ENCODE assay signal across 9 cellular contexts in genomic region chr11:63919267-63920125, GRCh38. TPM values are rescaled to one million over a fixed set of nuclear protein-coding genes. Genes with fewer than 3 reads are reported as not detected.
DNase-seq lines count a peak whose midpoint lies in the region; ATAC-seq, FAIRE-seq and TF ChIP-seq lines count a peak whose summit lies in the region.
"Had no signal": no experiment of that assay in that cellular context is flagged by ENCODE, and none has a peak within 500 bp of the region (broad histone marks: within the 10 kb centered on the region; RNA-seq: fewer than 3 reads in every experiment).

No MANE protein-coding gene starts in this region.

- WGBS in HUES64: 6% methylated on average over 41 of the region's 41 CpGs
- WGBS in K562 (ENCODE audit: insufficient coverage, low coverage, missing lambda C conversion rate): 55% methylated on average over 31 of the region's 41 CpGs
- WGBS in tibial nerve, 2 donors: 12 to 25% methylated on average over 21 to 29 of the region's 41 CpGs

- H3K9me3 ChIP-seq in HUES64 (ENCODE audit: insufficient read depth, low read depth, low read length): no peaks in the 10 kb centered on the region
- H3K9me3 ChIP-seq in K562 (replicated peaks; ENCODE audit: control insufficient read depth, insufficient read depth, low read depth, low read length): no peaks in the 10 kb centered on the region
- no peaks in the 10 kb centered on the region for H3K9me3 ChIP-seq in tibial nerve

- CTCF ChIA-PET in K562 (lab: Yijun Ruan, JAX; ENCODE audit: low intra/inter-chr PET ratio): no interaction called here

- no peaks in the 10 kb centered on the region for H3K79me2 ChIP-seq in K562 (ENCODE audit: control insufficient read depth, insufficient read depth, low read length)

- H3K27ac Mint-ChIP-seq in activated T-cell treated with anti-CD3 and anti-CD28 coated beads, Interleukin-2, amount 50 U/mL, for 24 hours: no peak overlapping the region

- in situ Hi-C loops in K562 (cut with MboI): no loop called here

- H3K27me3 ChIP-seq in HUES64 (ENCODE audit: insufficient read depth, low read length) (no peaks in the 10 kb centered on the region), K562 (ENCODE audit: control insufficient read depth in 2 of 2, insufficient read depth in 2 of 2, low read length in 2 of 2) (no peaks in the 10 kb centered on the region), tibial nerve (no peaks in the 10 kb centered on the region)

- peak overlapping the region; percentile 89 for H2AFZ ChIP-seq in K562 (ENCODE audit: low read depth, low read length)

- TF ChIP-seq RAD21 in K562 (CRISPR knock-in tag; conservative IDR thresholded peaks at IDR 0.05 in 1 of 2, IDR thresholded peaks at IDR 0.05 in 1 of 2): no peak

- no peak overlapping the region for H3K4me3 Mint-ChIP-seq in activated T-cell treated with anti-CD3 and anti-CD28 coated beads, Interleukin-2, amount 50 U/mL, for 24 hours

- H3K36me3 ChIP-seq in HUES64 (ENCODE audit: insufficient read depth, low read length) (peaks cover 6% of the 10 kb centered on the region), K562 (ENCODE audit: control insufficient read depth, insufficient read depth, low read length) (no peaks in the 10 kb centered on the region), tibial nerve (no peaks in the 10 kb centered on the region)

- ATAC-seq in K562 (peak; percentile 50), GM21381 (IDR thresholded peaks at IDR 0.05; ENCODE audit: unreplicated experiment) (no peak)

- peak overlapping the region; percentile 70 for H3K4me3 ChIP-seq in HUES64 (ENCODE audit: low read length)
- no peak overlapping the region for H3K4me3 ChIP-seq in K562
- peak overlapping the region; percentile 1 to 48 (median 26) for H3K4me3 ChIP-seq in tibial nerve

- H3K4me2 ChIP-seq in K562 (ENCODE audit: insufficient read depth, low read length): 0 out of 2 replicates have a peak overlapping the region, but pooled peaks have one; percentile 83

- no peaks in the 10 kb centered on the region for H3K9me1 ChIP-seq in K562 (ENCODE audit: control insufficient read depth, insufficient read depth, low read length)

- FAIRE-seq in K562 (lab: Jason Lieb, UNC): no peak
- FAIRE-seq: colon had no signal

- H3K4me1 Mint-ChIP-seq in activated T-cell treated with anti-CD3 and anti-CD28 coated beads, Interleukin-2, amount 50 U/mL, for 24 hours (ENCODE audit: low read depth): peaks cover 16% of the 10 kb centered on the region

- no peaks in the 10 kb centered on the region for H3K36me3 Mint-ChIP-seq in activated T-cell treated with anti-CD3 and anti-CD28 coated beads, Interleukin-2, amount 50 U/mL, for 24 hours (ENCODE audit: low read depth)

- intact Hi-C loops in K562 (cut with micrococcal nuclease): loop anchor here (5.0 kb wide), 1 partner anchor 152 kb away; the partner anchor contains the start of gene ZFTA

- no peak for TF ChIP-seq POLR2A in K562 (conservative IDR thresholded peaks at IDR 0.05)
- TF ChIP-seq POLR2A in tibial nerve (IDR thresholded peaks at IDR 0.05): no peak

- H3K9me3 Mint-ChIP-seq in activated T-cell treated with anti-CD3 and anti-CD28 coated beads, Interleukin-2, amount 50 U/mL, for 24 hours: no peaks in the 10 kb centered on the region

- TF ChIP-seq EP300 in K562 (IDR thresholded peaks at IDR 0.05; ENCODE audit: low read length) (peak; percentile 4; the same call in 1 of the 2 replicates), tibial nerve (IDR thresholded peaks at IDR 0.05) (no peak)

- no peak for TF ChIP-seq CTCF in K562 (IDR thresholded peaks at IDR 0.05 in 2 of 3, conservative IDR thresholded peaks at IDR 0.05 in 1 of 3; ENCODE audit: insufficient read depth in 2 of 3, low read depth in 1 of 3, low read length in 3 of 3)
- no peak for TF ChIP-seq CTCF in tibial nerve (IDR thresholded peaks at IDR 0.05)

- POLR2A ChIA-PET in K562 (lab: Yijun Ruan, JAX): interaction anchor here (0.8 kb wide), 1 partner anchor 10 kb away, joined by 4 read pairs; no protein-coding TSS in a partner anchor

- peak overlapping the region; percentile 89 for H3K9ac ChIP-seq in HUES64 (ENCODE audit: low read depth, low read length)
- H3K9ac ChIP-seq in K562 (ENCODE audit: insufficient read depth in 1 of 2, low read depth in 2 of 2, low read length in 2 of 2): peak overlapping the region; percentile 44 to 95

- no peaks in the 10 kb centered on the region for H4K20me1 ChIP-seq in K562 (replicated peaks; ENCODE audit: control insufficient read depth, insufficient read depth, low read length)

- peak overlapping the region; percentile 100 for H3K27ac ChIP-seq in HUES64 (ENCODE audit: low read depth, low read length)
- peak overlapping the region; percentile 76; the same call in 1 of the 3 replicates for H3K27ac ChIP-seq in K562 (ENCODE audit: extremely low read depth, low read depth, low read length)
- H3K27ac ChIP-seq in tibial nerve: peak overlapping the region in 3 of 4 donors; percentile 52 to 80 (median 75)

- H3K27me3 Mint-ChIP-seq in activated T-cell treated with anti-CD3 and anti-CD28 coated beads, Interleukin-2, amount 50 U/mL, for 24 hours: peaks cover 3% of the 10 kb centered on the region

- BruUV-seq in K562 (replicated peaks; lab: Mats Ljungman, UMichigan): no TSS peak

- DNase-seq in K562 (ENCODE audit: extremely low read depth in 1 of 4, low spot score in 3 of 4): peak; percentile 61 to 79 (median 70)
- DNase-seq in left kidney (ENCODE audit: low read depth, low spot score): peak; percentile 87
- DNase-seq in tibial nerve (ENCODE audit: low spot score in 2 of 2): no peak
- no peak for DNase-seq in activated T-cell treated with anti-CD3 and anti-CD28 coated beads, Interleukin-2, amount 50 U/mL, for 24 hours
- no peak for DNase-seq in activated naive CD4-positive, alpha-beta T cell treated with Interleukin-2 at 50 U/mL for 16 hours
- no peak for DNase-seq in T-helper 9 cell

- H3K4me1 ChIP-seq in HUES64 (ENCODE audit: insufficient read depth, low read length): peaks cover 14% of the 10 kb centered on the region; the same call in 1 of the 2 replicates
- H3K4me1 ChIP-seq in K562 (replicated peaks in 1 of 2; ENCODE audit: control insufficient read depth in 2 of 2, insufficient read depth in 2 of 2, low read length in 2 of 2): peaks cover 46 to 74% of the 10 kb centered on the region in 2 experiments
- H3K4me1 ChIP-seq in tibial nerve: peaks cover 0 to 56% (median 42%) of the 10 kb centered on the region in 4 donors

RNA-seq across cellular contexts. Expression of gene RCOR2, which starts 2.5 kb away (rescaled TPM):
- polyA plus RNA-seq in HUES64 (2013, experiment 1 of 2): 55.5 TPM
- polyA plus RNA-seq in HUES64 (2013, experiment 2 of 2): 56.6 TPM
- 3.6 and 8.3 TPM in 2 replicates for total RNA-seq in K562 (2011; cell fraction: chromatin; rRNA removed; ENCODE audit: low replicate concordance)
- 7.8 and 8.3 TPM in 2 replicates for total RNA-seq in K562 (2011; cell fraction: nucleolus; rRNA removed)
- 2.8 and 3.3 TPM in 2 replicates for total RNA-seq in K562 (2011; cell fraction: nucleoplasm; rRNA removed)
- 3.6 and 3.7 TPM in 2 replicates for total RNA-seq in K562 (2014; rRNA removed)
- total RNA-seq in K562 (2014; rRNA removed; fragmentation: Illumina TruSeq; extraction: Trizol): 0.83 and 1.4 TPM in 2 replicates
- 2.2 and 2.4 TPM in 2 replicates for total RNA-seq in K562 (2015; rRNA removed; fragmentation: Illumina TruSeq; extraction: Trizol)
- 5.3 and 6.5 TPM in 2 replicates for total RNA-seq in K562 (2021)
- polyA plus RNA-seq in K562 (2011; rRNA removed): 2.0 and 4.0 TPM in 2 replicates
- 1.9 and 2.8 TPM in 2 replicates for polyA plus RNA-seq in K562 (2011; cell fraction: cytosol; rRNA removed)
- 8.3 and 8.7 TPM in 2 replicates for polyA plus RNA-seq in K562 (2011; cell fraction: nucleus; rRNA removed)
- polyA plus RNA-seq in K562 (2012): 2.8 and 3.3 TPM in 2 replicates
- 2.6 and 3.4 TPM in 2 replicates for polyA plus RNA-seq in K562 (2014; fragmentation: Illumina TruSeq; extraction: Trizol)
- under 1 TPM in 1 of 2 experiments, not detected in 1; 0.04 TPM for polyA plus RNA-seq in K562 (2014; fragmentation: Nextera tagmentation; extraction: Ambion mirVana)
- polyA plus RNA-seq in K562 (2014; rRNA removed): 2.8 and 4.2 TPM in 2 replicates
- polyA minus RNA-seq in K562 (2011; rRNA and poly(A)+ RNA removed): 1.6 and 2.9 TPM in 2 replicates
- 2.0 and 4.6 TPM in 2 replicates for polyA minus RNA-seq in K562 (2011; cell fraction: cytosol; rRNA and poly(A)+ RNA removed)
- polyA minus RNA-seq in K562 (2011; cell fraction: nucleus; rRNA and poly(A)+ RNA removed): 1.9 and 2.6 TPM in 2 replicates
- 1 to 10 TPM in 1 of 4 donors, under 1 TPM in 1, not detected in 2; 0.22 to 1.6 TPM for total RNA-seq in tibial nerve

RNA-seq across cellular contexts. Expression of gene NAA40, which starts 19.3 kb away (rescaled TPM):
- 28.0 TPM for polyA plus RNA-seq in HUES64 (2013, experiment 1 of 2)
- polyA plus RNA-seq in HUES64 (2013, experiment 2 of 2): 22.5 TPM
- 108 and 212 TPM in 2 replicates for total RNA-seq in K562 (2011; cell fraction: chromatin; rRNA removed; ENCODE audit: low replicate concordance)
- total RNA-seq in K562 (2011; cell fraction: nucleolus; rRNA removed): 99.7 and 104 TPM in 2 replicates
- total RNA-seq in K562 (2011; cell fraction: nucleoplasm; rRNA removed): 94.1 and 96.0 TPM in 2 replicates
- total RNA-seq in K562 (2014; rRNA removed) (14.7 and 20.1 TPM in 2 replicates), K562 (2014; rRNA removed; fragmentation: Illumina TruSeq; extraction: Trizol) (21.2 and 23.1 TPM in 2 replicates), K562 (2015; rRNA removed; fragmentation: Illumina TruSeq; extraction: Trizol) (26.6 and 27.4 TPM in 2 replicates), K562 (2021) (33.5 and 35.8 TPM in 2 replicates), tibial nerve (10 to 100 TPM in 1 of 4 donors, 1 to 10 TPM in 3; 4.9 to 13.5 (median 5.6) TPM)
- polyA plus RNA-seq in K562 (2011; rRNA removed) (23.1 and 26.0 TPM in 2 replicates), K562 (2014; fragmentation: Illumina TruSeq; extraction: Trizol) (38.7 and 39.0 TPM in 2 replicates), K562 (2014; fragmentation: Nextera tagmentation; extraction: Ambion mirVana) (10 to 100 TPM in 1 of 2 experiments, 1 to 10 TPM in 1; 6.2 to 11.0 TPM), K562 (2014; rRNA removed) (35.1 and 35.5 TPM in 2 replicates)
- polyA plus RNA-seq in K562 (2011; cell fraction: cytosol; rRNA removed): 19.7 and 21.3 TPM in 2 replicates
- 54.7 and 72.6 TPM in 2 replicates for polyA plus RNA-seq in K562 (2011; cell fraction: nucleus; rRNA removed)
- 21.4 and 22.6 TPM in 2 replicates for polyA plus RNA-seq in K562 (2012)
- polyA minus RNA-seq in K562 (2011; rRNA and poly(A)+ RNA removed): 15.7 and 16.2 TPM in 2 replicates
- 7.6 and 10.0 TPM in 2 replicates for polyA minus RNA-seq in K562 (2011; cell fraction: cytosol; rRNA and poly(A)+ RNA removed)
- 16.0 and 23.3 TPM in 2 replicates for polyA minus RNA-seq in K562 (2011; cell fraction: nucleus; rRNA and poly(A)+ RNA removed)

RNA-seq across cellular contexts. Expression of gene COX8A, which starts 54.9 kb away (rescaled TPM):
- polyA plus RNA-seq in HUES64 (2013, experiment 1 of 2): 427 TPM
- 435 TPM for polyA plus RNA-seq in HUES64 (2013, experiment 2 of 2)
- 9.7 and 38.4 TPM in 2 replicates for total RNA-seq in K562 (2011; cell fraction: chromatin; rRNA removed; ENCODE audit: low replicate concordance)
- total RNA-seq in K562 (2011; cell fraction: nucleolus; rRNA removed): 114 and 127 TPM in 2 replicates
- 87.0 and 112 TPM in 2 replicates for total RNA-seq in K562 (2011; cell fraction: nucleoplasm; rRNA removed)
- 924 and 1,130 TPM in 2 replicates for total RNA-seq in K562 (2014; rRNA removed)
- total RNA-seq in K562 (2014; rRNA removed; fragmentation: Illumina TruSeq; extraction: Trizol): 313 and 412 TPM in 2 replicates
- 716 and 837 TPM in 2 replicates for total RNA-seq in K562 (2015; rRNA removed; fragmentation: Illumina TruSeq; extraction: Trizol)
- total RNA-seq in K562 (2021): 746 and 750 TPM in 2 replicates
- polyA plus RNA-seq in K562 (2011; rRNA removed): 274 and 505 TPM in 2 replicates
- polyA plus RNA-seq in K562 (2011; cell fraction: cytosol; rRNA removed): 1,269 and 2,786 TPM in 2 replicates
- 589 and 595 TPM in 2 replicates for polyA plus RNA-seq in K562 (2011; cell fraction: nucleus; rRNA removed)
- polyA plus RNA-seq in K562 (2012): 943 and 1,390 TPM in 2 replicates
- polyA plus RNA-seq in K562 (2014; fragmentation: Illumina TruSeq; extraction: Trizol): 410 and 1,021 TPM in 2 replicates
- polyA plus RNA-seq in K562 (2014; fragmentation: Nextera tagmentation; extraction: Ambion mirVana): 100 to 1,000 TPM; 425 to 526 TPM
- polyA plus RNA-seq in K562 (2014; rRNA removed): 1,206 and 1,380 TPM in 2 replicates
- polyA minus RNA-seq in K562 (2011; rRNA and poly(A)+ RNA removed): 99.6 and 115 TPM in 2 replicates
- 329 and 553 TPM in 2 replicates for polyA minus RNA-seq in K562 (2011; cell fraction: cytosol; rRNA and poly(A)+ RNA removed)
- 49.5 and 93.7 TPM in 2 replicates for polyA minus RNA-seq in K562 (2011; cell fraction: nucleus; rRNA and poly(A)+ RNA removed)
- total RNA-seq in tibial nerve: 100 to 1,000 TPM; 337 to 421 (median 383) TPM

Comparison
In these comparisons a context has a peak if more than half of its experiments do, and no peak if none do; other contexts are left out.
1. DNase-seq: peak in K562 (4 of 4) and left kidney (single experiment); none in tibial nerve (0 of 2), activated T-cell treated with anti-CD3 and anti-CD28 coated beads, Interleukin-2, amount 50 U/mL, for 24 hours (single experiment), activated naive CD4-positive, alpha-beta T cell treated with Interleukin-2 at 50 U/mL for 16 hours (single experiment) and T-helper 9 cell (single experiment).
2. Peak in every context shown above with its lines, with median percentiles within 50 percentile points of each other: H3K27ac ChIP-seq.